ENCODE assay signal across 8 cellular contexts in genomic region chrX:79850114-79850513, GRCh38.
A peak's percentile ranks its signal among the peaks of the same experiment; 100 is the strongest.
DNase-seq lines count a peak whose midpoint lies in the region; TF ChIP-seq lines count a peak whose summit lies in the region.
"Not testable (repeated sequence)": the region's sequence is repeated elsewhere in the genome, so short reads cannot be mapped to it uniquely, and the experiment has no call there.

No MANE protein-coding gene starts in this region.

- H3K23ac ChIP-seq in mesendoderm (ENCODE audit: low read length): not testable (repeated sequence)

- H3K36me3 ChIP-seq in A673 (ENCODE audit: insufficient read depth, low read length, poor library complexity, severe bottlenecking); OCI-LY7 (ENCODE audit: insufficient read depth, low read length); mesendoderm (ENCODE audit: control insufficient read depth, insufficient read depth, low read length): not testable (repeated sequence)

- H4K5ac ChIP-seq in mesendoderm (ENCODE audit: low read length): not testable (repeated sequence)

- TF ChIP-seq CTCF in A673 (conservative IDR thresholded peaks at IDR 0.05; ENCODE audit: low read depth, low read length) (0 out of 2 replicates have a peak, but pooled peaks have one; percentile 21), GM12873 (IDR thresholded peaks at IDR 0.05; ENCODE audit: insufficient read depth, low read depth, low read length, missing control alignments) (peak; percentile 31), OCI-LY7 (conservative IDR thresholded peaks at IDR 0.05; ENCODE audit: low read length) (peak; percentile 31; the same call in 1 of the 2 replicates)

- not testable (repeated sequence) for H3K18ac ChIP-seq in mesendoderm (ENCODE audit: low read length)

- H2BK5ac ChIP-seq in mesendoderm (ENCODE audit: low read length): not testable (repeated sequence)

- not testable (repeated sequence) for H3K4ac ChIP-seq in mesendoderm (ENCODE audit: low read depth, low read length)

- not testable (repeated sequence) for H3K9me2 ChIP-seq in OCI-LY7 (ENCODE audit: insufficient read depth, low read length)

- H3K79me2 ChIP-seq in OCI-LY7 (ENCODE audit: insufficient read depth, low read depth, low read length); mesendoderm (ENCODE audit: control insufficient read depth, insufficient read depth, low read length): not testable (repeated sequence)

- not testable (repeated sequence) for H4K20me1 ChIP-seq in OCI-LY7 (ENCODE audit: insufficient read depth, low read length)

- not testable (repeated sequence) for H3K27me3 ChIP-seq in A673 (replicated peaks; ENCODE audit: insufficient read depth, low read depth, low read length, poor library complexity); mesendoderm (ENCODE audit: insufficient read depth, low read length, poor library complexity)

- not testable (repeated sequence) for H3K56ac ChIP-seq in mesendoderm (ENCODE audit: low read length)

- H3K4me1 ChIP-seq in A673 (ENCODE audit: insufficient read depth, low read length, poor library complexity, severe bottlenecking); OCI-LY7 (ENCODE audit: insufficient read depth, low read length, poor library complexity, severe bottlenecking); mesendoderm (ENCODE audit: control insufficient read depth, low read depth, low read length): not testable (repeated sequence)

- CTCF ChIA-PET in A673 (lab: Charles Lee); OCI-LY7 (lab: Charles Lee; ENCODE audit: unreplicated experiment): not testable (repeated sequence)

- not testable (repeated sequence) for H2AK5ac ChIP-seq in mesendoderm (ENCODE audit: low read length)

- DNase-seq in A673 (ENCODE audit: low spot score); OCI-LY7 (ENCODE audit: low spot score): not testable (repeated sequence)
- peak; percentile 41 for DNase-seq in DMS53 (lab: John Stamatoyannopoulos, UW)
- DNase-seq in HT-29 (ENCODE audit: low spot score): peak; percentile 4
- DNase-seq in NCI-H82 (lab: John Stamatoyannopoulos, UW): peak; percentile 6
- DNase-seq in activated CD4-positive, alpha-beta T cell treated with anti-CD3 and anti-CD28 coated beads for 48 hours: peak; percentile 1
- DNase-seq in mesendoderm: peak; percentile 14

- not testable (repeated sequence) for H3K4me2 ChIP-seq in OCI-LY7 (ENCODE audit: low read length); mesendoderm (ENCODE audit: low read length)

- not testable (repeated sequence) for H2AFZ ChIP-seq in OCI-LY7 (ENCODE audit: low read length)

- not testable (repeated sequence) for H3K79me1 ChIP-seq in mesendoderm (ENCODE audit: low read length)

- not testable (repeated sequence) for BruUV-seq in A673 (replicated peaks; lab: Mats Ljungman, UMichigan); OCI-LY7 (replicated peaks; lab: Mats Ljungman, UMichigan)

- not testable (repeated sequence) for H3K27ac ChIP-seq in A673 (ENCODE audit: low read depth, low read length, poor library complexity, severe bottlenecking); OCI-LY7 (ENCODE audit: low read depth, low read length, poor library complexity, severe bottlenecking); mesendoderm (ENCODE audit: low read depth, low read length)

- intact Hi-C loops in A673 (cut with micrococcal nuclease; ENCODE audit: unreplicated experiment); OCI-LY7 (cut with micrococcal nuclease; ENCODE audit: unreplicated experiment): not testable (repeated sequence)

- no CpG with 5 or more reads among the region's 2 CpGs for WGBS in mesendoderm (ENCODE audit: extremely low coverage, insufficient coverage, low lambda C conversion rate)

- not testable (repeated sequence) for H3K9me3 ChIP-seq in A673 (ENCODE audit: low read depth, low read length, poor library complexity, severe bottlenecking); OCI-LY7 (ENCODE audit: low read length)

- H3K4me3 ChIP-seq in A673 (ENCODE audit: low read depth, low read length, poor library complexity, severe bottlenecking); OCI-LY7 (ENCODE audit: low read depth, low read length, poor library complexity, severe bottlenecking); mesendoderm (ENCODE audit: low read length): not testable (repeated sequence)

- H4K8ac ChIP-seq in mesendoderm (ENCODE audit: low read depth, low read length): not testable (repeated sequence)

- H2BK120ac ChIP-seq in mesendoderm (ENCODE audit: low read depth, low read length): not testable (repeated sequence)

- H2BK15ac ChIP-seq in mesendoderm (replicated peaks; ENCODE audit: low read depth): not testable (repeated sequence)

- POLR2A ChIA-PET in A673 (lab: Charles Lee; ENCODE audit: low non-redundant PET): not testable (repeated sequence)
- POLR2A ChIA-PET in OCI-LY7 (lab: Charles Lee): interaction anchor here (0.7 kb wide), 2 partner anchors 32 to 41 kb away, joined by 3 to 4 read pairs; no protein-coding TSS in a partner anchor

- H3K9ac ChIP-seq in mesendoderm (ENCODE audit: low read length): not testable (repeated sequence)
